1 cellular context compared by ENCODE assay signal in genomic region chr3:152960684-152961083, GRCh38.
TF ChIP-seq lines count a peak whose summit lies in the region.

No MANE protein-coding gene starts in this region.

TF ChIP-seq in K562, 482 proteins besides CTCF, POLR2A, EP300 and RAD21 (continued from another document):
- TF ChIP-seq CHD7 (IDR thresholded peaks at IDR 0.05; ENCODE audit: low read depth, low read length), result no peak
- TF ChIP-seq U2AF2 (optimal IDR thresholded peaks at IDR 0.05; ENCODE audit: low read depth, low read length), result no peak
- TF ChIP-seq ZNF384 (IDR thresholded peaks at IDR 0.05; ENCODE audit: low read depth, low read length), result no peak
- no peak for TF ChIP-seq MEF2A (IDR thresholded peaks at IDR 0.05; ENCODE audit: control insufficient read depth, low read depth, low read length)
- TF ChIP-seq NFIX (CRISPR knock-in tag; IDR thresholded peaks at IDR 0.05; ENCODE audit: low read depth), result no peak
- TF ChIP-seq ZFP91 (CRISPR knock-in tag; IDR thresholded peaks at IDR 0.05), result no peak
- no peak for TF ChIP-seq WHSC1 (IDR thresholded peaks at IDR 0.05; ENCODE audit: low read length)
- TF ChIP-seq KLF1 (tag; IDR thresholded peaks at IDR 0.05), result no peak
- TF ChIP-seq ETS2 (tag; IDR thresholded peaks at IDR 0.05; ENCODE audit: borderline replicate concordance, poor library complexity, severe bottlenecking), result no peak
- TF ChIP-seq CBX3 (IDR thresholded peaks at IDR 0.05; ENCODE audit: borderline replicate concordance in 1 of 2, low read length in 2 of 2), result no peak
- TF ChIP-seq TRIM25 (IDR thresholded peaks at IDR 0.05; ENCODE audit: borderline replicate concordance), result no peak
- no peak for TF ChIP-seq ZNF3 (CRISPR knock-in tag; IDR thresholded peaks at IDR 0.05)
- no peak for TF ChIP-seq FOXP4 (CRISPR knock-in tag; IDR thresholded peaks at IDR 0.05; ENCODE audit: borderline replicate concordance)
- no peak for TF ChIP-seq MTA1 (IDR thresholded peaks at IDR 0.05; ENCODE audit: borderline replicate concordance)
